28 cellular contexts compared by ENCODE assay signal in genomic region chr13:48494874-48495273, GRCh38. TPM values are rescaled to one million over a fixed set of nuclear protein-coding genes. Genes with fewer than 3 reads are reported as not detected.
DNase-seq lines count a peak whose midpoint lies in the region; ATAC-seq and TF ChIP-seq lines count a peak whose summit lies in the region.
"Had no signal": no experiment of that assay in that cellular context is flagged by ENCODE, and none has a peak within 500 bp of the region (broad histone marks: within the 10 kb centered on the region; RNA-seq: fewer than 3 reads in every experiment).

No MANE protein-coding gene starts in this region.

- H3K9me2 ChIP-seq in Loucy (replicated peaks; ENCODE audit: low read depth, low read length), result no peaks in the 10 kb centered on the region

- no peak overlapping the region for H3K27ac Mint-ChIP-seq in activated CD4-positive, alpha-beta T cell treated with anti-CD3 and anti-CD28 coated beads, Interleukin-2, amount 10 ng/mL, durations not matched to agents 7 days and 5 days
- H3K27ac Mint-ChIP-seq in activated CD4-positive, alpha-beta T cell treated with anti-CD3 and anti-CD28 coated beads, Interleukin-2, amount 10 ng/mL, durations not matched to agents 24 days and 14 days, result no peak overlapping the region
- H3K27ac Mint-ChIP-seq: activated T-cell treated with anti-CD3 and anti-CD28 coated beads, Interleukin-2, amount 50 U/mL, for 24 hours; mesothelial cell of epicardium; progenitor cell of endocrine pancreas had no signal

- H3F3A ChIP-seq in Loucy (ENCODE audit: low read depth), result peaks cover 15% of the 10 kb centered on the region

- H3K4me1 ChIP-seq in Loucy (ENCODE audit: insufficient read depth, low read length, poor library complexity, severe bottlenecking), result peaks cover 87% of the 10 kb centered on the region
- H3K4me1 ChIP-seq: ascending aorta, tibial artery had no signal

- no peak for DNase-seq in activated CD4-positive, alpha-beta T cell treated with anti-CD3 and anti-CD28 coated beads, Interleukin-2, amount 10 ng/mL, durations not matched to agents 7 days and 5 days
- DNase-seq in activated CD4-positive, alpha-beta T cell treated with anti-CD3 and anti-CD28 coated beads, Interleukin-2, amount 10 ng/mL, durations not matched to agents 24 days and 14 days, result no peak
- DNase-seq in dermis blood vessel endothelial cell (peak; percentile 78), pulmonary artery endothelial cell (ENCODE audit: low read depth, low spot score) (peak; percentile 61), NCI-H345 (lab: John Stamatoyannopoulos, UW) (no peak)
- DNase-seq: activated CD4-positive, CD25-positive, alpha-beta regulatory T cell treated with anti-CD3 and anti-CD28 coated beads, Interleukin-2, amount 50 U/mL, for 72 hours; activated CD8-positive, alpha-beta memory T cell treated with anti-CD3 and anti-CD28 coated beads for 24 hours; activated gamma-delta T cell; activated T-cell treated with anti-CD3 and anti-CD28 coated beads, Interleukin-2, amount 50 U/mL, for 24 hours; GM23248; IMR-90; islet precursor cell; NCI-H1092; NCI-H1694 treated with DMSO at 0.1 percent for 48 hours; NCI-H2171; NCI-H510A; OCI-M1; sigmoid colon; stimulated activated CD4-positive, alpha-beta T cell treated with anti-CD3 and anti-CD28 coated beads, Interleukin-4, amount 100 ng/mL, for 1 hour; T-helper 1 cell; tibial artery had no signal

- peaks cover 22% of the 10 kb centered on the region for H3K79me2 ChIP-seq in Loucy (ENCODE audit: insufficient read depth, low read length)

- H2AFZ ChIP-seq in Loucy (ENCODE audit: low read length), result no peak overlapping the region
- H2AFZ ChIP-seq: GM23248 had no signal

- H3K27me3 ChIP-seq in Loucy (ENCODE audit: insufficient read depth, low read length, poor library complexity, severe bottlenecking), result no peaks in the 10 kb centered on the region
- H3K27me3 ChIP-seq: ascending aorta, sigmoid colon, tibial artery had no signal

- POLR2A ChIA-PET in activated CD4-positive, alpha-beta T cell treated with anti-CD3 and anti-CD28 coated beads, Interleukin-2, amount 10 ng/mL, durations not matched to agents 7 days and 5 days (lab: Charles Lee), result interaction anchor here (0.6 kb wide), 1 partner anchor 31 kb away, joined by 3 read pairs; no protein-coding TSS in a partner anchor

- CTCF ChIA-PET in activated CD4-positive, alpha-beta T cell treated with anti-CD3 and anti-CD28 coated beads, Interleukin-2, amount 10 ng/mL, durations not matched to agents 7 days and 5 days (lab: Charles Lee), result interaction anchor here (0.6 to 1.4 kb wide), 4 partner anchors 9 to 69 kb away, joined by 3 to 4 read pairs (median 3); no protein-coding TSS in a partner anchor

- H3K36me3 ChIP-seq in Loucy (ENCODE audit: insufficient read depth, low read length), result no peaks in the 10 kb centered on the region

- peak overlapping the region; percentile 95 for H3K9ac ChIP-seq in Loucy (ENCODE audit: low read depth, low read length, poor library complexity, severe bottlenecking)
- H3K9ac ChIP-seq: GM23248 had no signal

- no peaks in the 10 kb centered on the region for H4K20me1 ChIP-seq in Loucy (ENCODE audit: insufficient read depth, low read length, poor library complexity, severe bottlenecking)

- no peaks in the 10 kb centered on the region for H3K9me3 Mint-ChIP-seq in activated CD4-positive, alpha-beta T cell treated with anti-CD3 and anti-CD28 coated beads, Interleukin-2, amount 10 ng/mL, durations not matched to agents 7 days and 5 days
- no peaks in the 10 kb centered on the region for H3K9me3 Mint-ChIP-seq in activated CD4-positive, alpha-beta T cell treated with anti-CD3 and anti-CD28 coated beads, Interleukin-2, amount 10 ng/mL, durations not matched to agents 24 days and 14 days
- H3K9me3 Mint-ChIP-seq: activated T-cell treated with anti-CD3 and anti-CD28 coated beads, Interleukin-2, amount 50 U/mL, for 24 hours; mesothelial cell of epicardium had no signal

- ATAC-seq in GM21390 (IDR thresholded peaks at IDR 0.05; ENCODE audit: unreplicated experiment), result no peak
- no peak for ATAC-seq in HG02840 (IDR thresholded peaks at IDR 0.05; ENCODE audit: low FRiP score, unreplicated experiment)

- H3K4me1 Mint-ChIP-seq in activated CD4-positive, alpha-beta T cell treated with anti-CD3 and anti-CD28 coated beads, Interleukin-2, amount 10 ng/mL, durations not matched to agents 7 days and 5 days, result peaks cover 62% of the 10 kb centered on the region
- peaks cover 43% of the 10 kb centered on the region for H3K4me1 Mint-ChIP-seq in activated CD4-positive, alpha-beta T cell treated with anti-CD3 and anti-CD28 coated beads, Interleukin-2, amount 10 ng/mL, durations not matched to agents 24 days and 14 days

- peak overlapping the region; percentile 41 for H3K4me3 ChIP-seq in Loucy (ENCODE audit: low read length, poor library complexity, severe bottlenecking)
- H3K4me3 ChIP-seq: ascending aorta, GM23248, sigmoid colon, tibial artery had no signal

- intact Hi-C loops in activated CD4-positive, alpha-beta T cell treated with anti-CD3 and anti-CD28 coated beads, Interleukin-2, amount 10 ng/mL, durations not matched to agents 24 days and 14 days (cut with micrococcal nuclease), result no loop called here

- peak overlapping the region; percentile 28 for H3K4me3 Mint-ChIP-seq in activated CD4-positive, alpha-beta T cell treated with anti-CD3 and anti-CD28 coated beads, Interleukin-2, amount 10 ng/mL, durations not matched to agents 7 days and 5 days
- no peak overlapping the region for H3K4me3 Mint-ChIP-seq in activated CD4-positive, alpha-beta T cell treated with anti-CD3 and anti-CD28 coated beads, Interleukin-2, amount 10 ng/mL, durations not matched to agents 24 days and 14 days
- H3K4me3 Mint-ChIP-seq: activated T-cell treated with anti-CD3 and anti-CD28 coated beads, Interleukin-2, amount 50 U/mL, for 24 hours; CD14-positive monocyte; mesothelial cell of epicardium had no signal

- H3K36me3 Mint-ChIP-seq in activated CD4-positive, alpha-beta T cell treated with anti-CD3 and anti-CD28 coated beads, Interleukin-2, amount 10 ng/mL, durations not matched to agents 7 days and 5 days (ENCODE audit: low read depth), result peaks cover 39% of the 10 kb centered on the region
- no peaks in the 10 kb centered on the region for H3K36me3 Mint-ChIP-seq in activated CD4-positive, alpha-beta T cell treated with anti-CD3 and anti-CD28 coated beads, Interleukin-2, amount 10 ng/mL, durations not matched to agents 24 days and 14 days (ENCODE audit: low read depth)

- no peak for TF ChIP-seq CTCF in Loucy (conservative IDR thresholded peaks at IDR 0.05; ENCODE audit: low read length)

- no peaks in the 10 kb centered on the region for H3K27me3 Mint-ChIP-seq in activated CD4-positive, alpha-beta T cell treated with anti-CD3 and anti-CD28 coated beads, Interleukin-2, amount 10 ng/mL, durations not matched to agents 7 days and 5 days
- H3K27me3 Mint-ChIP-seq in activated CD4-positive, alpha-beta T cell treated with anti-CD3 and anti-CD28 coated beads, Interleukin-2, amount 10 ng/mL, durations not matched to agents 24 days and 14 days, result peaks cover 2% of the 10 kb centered on the region
- H3K27me3 Mint-ChIP-seq: activated T-cell treated with anti-CD3 and anti-CD28 coated beads, Interleukin-2, amount 50 U/mL, for 24 hours; progenitor cell of endocrine pancreas had no signal

- peak overlapping the region; percentile 89 for H3K4me2 ChIP-seq in Loucy (ENCODE audit: low read depth, low read length, poor library complexity, severe bottlenecking)

- no peaks in the 10 kb centered on the region for H3K9me3 ChIP-seq in Loucy (ENCODE audit: insufficient read depth, low read depth, low read length)
- H3K9me3 ChIP-seq: ascending aorta, sigmoid colon, tibial artery had no signal

RNA-seq across cellular contexts. Expression of gene RCBTB2, which starts 38.0 kb away (rescaled TPM):
- 10 to 100 TPM; 22.5 to 24.5 TPM for total RNA-seq in activated CD4-positive, alpha-beta T cell treated with anti-CD3 and anti-CD28 coated beads, Interleukin-2, amount 10 ng/mL, durations not matched to agents 7 days and 5 days
- total RNA-seq in activated CD4-positive, alpha-beta T cell treated with anti-CD3 and anti-CD28 coated beads, Interleukin-2, amount 10 ng/mL, durations not matched to agents 24 days and 14 days, result 1.6 and 1.7 TPM in 2 replicates
- total RNA-seq in dermis blood vessel endothelial cell (19.3 and 24.8 TPM in 2 replicates), pulmonary artery endothelial cell (5.7 and 12.1 TPM in 2 replicates)

Comparison
In these comparisons a context has a peak if more than half of its experiments do, and no peak if none do; other contexts are left out.
1. DNase-seq: peak in dermis blood vessel endothelial cell (single experiment) and pulmonary artery endothelial cell (single experiment); none in activated CD4-positive, alpha-beta T cell treated with anti-CD3 and anti-CD28 coated beads, Interleukin-2, amount 10 ng/mL, durations not matched to agents 7 days and 5 days (single experiment), activated CD4-positive, alpha-beta T cell treated with anti-CD3 and anti-CD28 coated beads, Interleukin-2, amount 10 ng/mL, durations not matched to agents 24 days and 14 days (single experiment) and NCI-H345 (single experiment).